ENCODE assay signal across 18 cellular contexts in genomic region chr1:15454256-15454655, GRCh38. TPM values are rescaled to one million over a fixed set of nuclear protein-coding genes. Genes with fewer than 3 reads are reported as not detected.
DNase-seq lines count a peak whose midpoint lies in the region; ATAC-seq and TF ChIP-seq lines count a peak whose summit lies in the region.
"Had no signal": no experiment of that assay in that cellular context is flagged by ENCODE, and none has a peak within 500 bp of the region (broad histone marks: within the 10 kb centered on the region; RNA-seq: fewer than 3 reads in every experiment).

No MANE protein-coding gene starts in this region.

- no peaks in the 10 kb centered on the region for H3K4me1 ChIP-seq in heart right ventricle
- H3K4me1 ChIP-seq: suprapubic skin had no signal

- intact Hi-C loops in heart right ventricle (cut with DNase I), result no loop called here

- TF ChIP-seq CTCF in fibroblast of villous mesenchyme (IDR thresholded peaks at IDR 0.05; ENCODE audit: insufficient read depth, low read depth, low read length) (no peak), heart right ventricle (IDR thresholded peaks at IDR 0.05) (no peak)

- no peaks in the 10 kb centered on the region for H3K27me3 ChIP-seq in heart right ventricle

- no peaks in the 10 kb centered on the region for H3K4me1 Mint-ChIP-seq in T-helper 17 cell
- H3K4me1 Mint-ChIP-seq: memory B cell had no signal

- ATAC-seq in T-helper 17 cell (no peak), GM21447 (IDR thresholded peaks at IDR 0.05; ENCODE audit: unreplicated experiment) (no peak), heart right ventricle (no peak), HG03460 (IDR thresholded peaks at IDR 0.05; ENCODE audit: unreplicated experiment) (no peak)

- no peak overlapping the region for H3K4me3 Mint-ChIP-seq in T-helper 17 cell
- H3K4me3 Mint-ChIP-seq: memory B cell had no signal

- H3K27ac Mint-ChIP-seq in T-helper 17 cell, result no peak overlapping the region
- H3K27ac Mint-ChIP-seq: memory B cell had no signal

- H3K9me3 ChIP-seq in T-helper 17 cell (ENCODE audit: control insufficient read depth, low read length, poor library complexity, severe bottlenecking) (no peaks in the 10 kb centered on the region), heart right ventricle (peaks cover 0 to 10% (median 0%) of the 10 kb centered on the region in 11 donors)
- H3K9me3 ChIP-seq: suprapubic skin had no signal

- DNase-seq in NCI-H1694 treated with DMSO at 0.1 percent for 48 hours (lab: John Stamatoyannopoulos, UW) (peak; percentile 23), NCI-H1694 (lab: John Stamatoyannopoulos, UW) (no peak), amniotic epithelial cell (ENCODE audit: low read depth) (peak; percentile 93), fibroblast of villous mesenchyme (ENCODE audit: low read depth) (peak; percentile 82), T-helper 17 cell (no peak), heart right ventricle (no peak)
- DNase-seq: 8988T; activated naive CD4-positive, alpha-beta T cell treated with Interleukin-2 at 50 U/mL for 16 hours; erythroblast; NCI-H1417 treated with DMSO at 0.1 percent for 48 hours; NCI-H748 treated with DMSO at 0.1 percent for 48 hours; SHP77 treated with DMSO at 0.1 percent for 48 hours; small intestine had no signal

- peaks cover 34% of the 10 kb centered on the region for H3K27me3 Mint-ChIP-seq in T-helper 17 cell

- H3K4me3 ChIP-seq in fibroblast of villous mesenchyme (ENCODE audit: low read depth, low read length) (no peak overlapping the region), heart right ventricle (no peak overlapping the region)
- H3K4me3 ChIP-seq: suprapubic skin had no signal

- WGBS in heart right ventricle, 2 donors, result 69 to 74% methylated on average over 3 of the region's 3 CpGs

- H3K36me3 ChIP-seq in heart right ventricle, result no peaks in the 10 kb centered on the region
- H3K36me3 ChIP-seq: suprapubic skin had no signal

- H3K36me3 Mint-ChIP-seq in T-helper 17 cell (ENCODE audit: low read depth), result no peaks in the 10 kb centered on the region

- H3K27ac ChIP-seq in heart right ventricle, result no peak overlapping the region
- H3K27ac ChIP-seq: suprapubic skin had no signal

RNA-seq across cellular contexts. Expression of gene CELA2A, which starts 2.3 kb away (rescaled TPM):
- total RNA-seq in fibroblast of villous mesenchyme, result not detected in 2 replicates
- not detected for total RNA-seq in T-helper 17 cell
- 1 to 10 TPM in 5 of 10 donors, under 1 TPM in 2, not detected in 3; 0.85 to 1.6 (median 1.2) TPM for total RNA-seq in heart right ventricle
- polyA plus RNA-seq in heart right ventricle, result under 1 TPM in 1 of 2 donors, not detected in 1; 0.09 TPM
- total RNA-seq: cerebellum, suprapubic skin had no signal

RNA-seq across cellular contexts. Expression of gene CTRC, which starts 16.0 kb away (rescaled TPM):
- total RNA-seq in fibroblast of villous mesenchyme, result not detected in 2 replicates
- total RNA-seq in T-helper 17 cell, result 1 to 10 TPM; 2.7 to 2.9 TPM
- total RNA-seq in heart right ventricle, result 1 to 10 TPM in 3 of 10 donors, under 1 TPM in 4, not detected in 3; 0.42 to 1.6 (median 0.93) TPM
- under 1 TPM in 1 of 2 donors, not detected in 1; 0.41 TPM for polyA plus RNA-seq in heart right ventricle
- total RNA-seq: cerebellum had no signal

RNA-seq across cellular contexts. Expression of gene CELA2B, which starts 21.6 kb away (rescaled TPM):
- total RNA-seq in fibroblast of villous mesenchyme, result under 0.01 TPM in 1 of 2 replicates, not detected in the other
- not detected for total RNA-seq in T-helper 17 cell
- not detected for total RNA-seq in heart right ventricle
- not detected for polyA plus RNA-seq in heart right ventricle
- total RNA-seq: cerebellum, suprapubic skin had no signal
- polyA plus RNA-seq: small intestine had no signal

RNA-seq across cellular contexts. Expression of gene EFHD2, which starts 44.6 kb away (rescaled TPM):
- total RNA-seq in fibroblast of villous mesenchyme (36.3 and 42.2 TPM in 2 replicates), T-helper 17 cell (100 to 1,000 TPM; 135 to 197 TPM), heart right ventricle (10 to 100 TPM in 9 of 10 donors, 1 to 10 TPM in 1; 9.4 to 32.1 (median 13.5) TPM)
- 10 to 100 TPM; 20.1 to 20.2 TPM for polyA plus RNA-seq in heart right ventricle

Comparison
In these comparisons a context has a peak if more than half of its experiments do, and no peak if none do; other contexts are left out.
1. DNase-seq: peak in NCI-H1694 treated with DMSO at 0.1 percent for 48 hours (single experiment), amniotic epithelial cell (single experiment) and fibroblast of villous mesenchyme (single experiment); none in NCI-H1694 (single experiment), T-helper 17 cell (0 of 3) and heart right ventricle (0 of 2).